In genomic region chr19:41531438-41532311, GRCh38 we compare ENCODE assay signal across 8 cellular contexts. TPM values are rescaled to one million over a fixed set of nuclear protein-coding genes. Genes with fewer than 3 reads are reported as not detected.
DNase-seq lines count a peak whose midpoint lies in the region; TF ChIP-seq lines count a peak whose summit lies in the region.

No MANE protein-coding gene starts in this region.

- H3K36me3 ChIP-seq in hepatocyte (replicated peaks; ENCODE audit: insufficient read depth, low read depth): no peaks in the 10 kb centered on the region

- no peaks in the 10 kb centered on the region for H4K20me1 ChIP-seq in hepatocyte (ENCODE audit: insufficient read depth, poor library complexity, severe bottlenecking)

- no peaks in the 10 kb centered on the region for H3K27me3 Mint-ChIP-seq in activated T-cell treated with anti-CD3 and anti-CD28 coated beads, Interleukin-2, amount 50 U/mL, for 24 hours

- TF ChIP-seq CTCF in hepatocyte (IDR thresholded peaks at IDR 0.05; ENCODE audit: poor library complexity): no peak

- no peaks in the 10 kb centered on the region for H3K27me3 ChIP-seq in hepatocyte

- no peaks in the 10 kb centered on the region for H3K4me1 ChIP-seq in hepatocyte (ENCODE audit: insufficient read depth)

- H2AFZ ChIP-seq in hepatocyte: no peak overlapping the region

- peaks cover 25% of the 10 kb centered on the region for H3K9me3 Mint-ChIP-seq in activated T-cell treated with anti-CD3 and anti-CD28 coated beads, Interleukin-2, amount 50 U/mL, for 24 hours

- H3K36me3 Mint-ChIP-seq in activated T-cell treated with anti-CD3 and anti-CD28 coated beads, Interleukin-2, amount 50 U/mL, for 24 hours (ENCODE audit: low read depth): peaks cover 28% of the 10 kb centered on the region

- no peaks in the 10 kb centered on the region for H3K79me2 ChIP-seq in hepatocyte

- H3K9me3 ChIP-seq in hepatocyte (ENCODE audit: low read depth): no peaks in the 10 kb centered on the region

- H3K4me3 Mint-ChIP-seq in activated T-cell treated with anti-CD3 and anti-CD28 coated beads, Interleukin-2, amount 50 U/mL, for 24 hours: peak overlapping the region; percentile 82

- peak; percentile 19 for DNase-seq in NCI-H82 (lab: John Stamatoyannopoulos, UW)
- DNase-seq in NCI-H82 treated with DMSO at 0.1 percent for 48 hours (lab: John Stamatoyannopoulos, UW; ENCODE audit: unreplicated experiment): no peak
- DNase-seq in NOMO-1 treated with DMSO at 0.1 percent for 48 hours (lab: John Stamatoyannopoulos, UW; ENCODE audit: unreplicated experiment): peak; percentile 99
- peak; percentile 81 for DNase-seq in activated T-cell treated with anti-CD3 and anti-CD28 coated beads, Interleukin-2, amount 50 U/mL, for 24 hours
- DNase-seq in fibroblast of the conjunctiva (ENCODE audit: low read depth): peak; percentile 24
- DNase-seq in skeletal muscle cell (ENCODE audit: low read depth): peak; percentile 18
- no peak for DNase-seq in NCI-H1436 (lab: John Stamatoyannopoulos, UW)
- DNase-seq in hepatocyte (ENCODE audit: low spot score): no peak

- no peak overlapping the region for H3K4me2 ChIP-seq in hepatocyte

- peaks cover 77% of the 10 kb centered on the region for H3K4me1 Mint-ChIP-seq in activated T-cell treated with anti-CD3 and anti-CD28 coated beads, Interleukin-2, amount 50 U/mL, for 24 hours (ENCODE audit: low read depth)

- peak overlapping the region; percentile 89 for H3K27ac Mint-ChIP-seq in activated T-cell treated with anti-CD3 and anti-CD28 coated beads, Interleukin-2, amount 50 U/mL, for 24 hours

- no peak overlapping the region for H3K4me3 ChIP-seq in skeletal muscle cell (ENCODE audit: low read depth, low read length)
- H3K4me3 ChIP-seq in hepatocyte: no peak overlapping the region

- H3K9me2 ChIP-seq in hepatocyte (replicated peaks; ENCODE audit: insufficient read depth): no peaks in the 10 kb centered on the region

- WGBS in hepatocyte (ENCODE audit: low lambda C conversion rate, missing lambda C conversion rate): 60% methylated on average over 13 of the region's 13 CpGs

- no peak overlapping the region for H3K27ac ChIP-seq in hepatocyte

RNA-seq across cellular contexts. Expression of gene CEACAM21, which starts 44.3 kb away (rescaled TPM):
- total RNA-seq in hepatocyte: 0.33 TPM in 1 of 2 replicates, not detected in the other
- polyA plus RNA-seq in hepatocyte: not detected in 2 replicates

Comparison
In these comparisons a context has a peak if more than half of its experiments do, and no peak if none do; other contexts are left out.
1. DNase-seq: peak in NCI-H82 (single experiment), NOMO-1 treated with DMSO at 0.1 percent for 48 hours (single experiment), activated T-cell treated with anti-CD3 and anti-CD28 coated beads, Interleukin-2, amount 50 U/mL, for 24 hours (single experiment), fibroblast of the conjunctiva (single experiment) and skeletal muscle cell (single experiment); none in NCI-H82 treated with DMSO at 0.1 percent for 48 hours (single experiment), NCI-H1436 (single experiment) and hepatocyte (single experiment).